1 cellular context compared by ENCODE assay signal in genomic region chr11:831132-831864, GRCh38.
TF ChIP-seq lines count a peak whose summit lies in the region.

No MANE protein-coding gene starts in this region.

TF ChIP-seq in GM23338, 12 proteins besides CTCF, POLR2A, EP300 and RAD21 (continued from another document):
- TF ChIP-seq ZNF462 (CRISPR knock-in tag; IDR thresholded peaks at IDR 0.05) (no peak), POLR2AphosphoS5 (IDR thresholded peaks at IDR 0.05; ENCODE audit: low read depth) (no peak), STAT1 (IDR thresholded peaks at IDR 0.05; ENCODE audit: unreplicated experiment) (no peak), ETS1 (IDR thresholded peaks at IDR 0.05) (no peak), EZH2 (IDR thresholded peaks at IDR 0.05; ENCODE audit: low read depth, unreplicated experiment) (no peak), NANOG (IDR thresholded peaks at IDR 0.05; ENCODE audit: borderline replicate concordance) (no peak), CREB1 (CRISPR knock-in tag; IDR thresholded peaks at IDR 0.05; ENCODE audit: low read depth) (no peak)
